Comparison of ENCODE assay signal across 8 cellular contexts in genomic region chr16:21302898-21303528, GRCh38. TPM values are rescaled to one million over a fixed set of nuclear protein-coding genes. Genes with fewer than 3 reads are reported as not detected.
DNase-seq lines count a peak whose midpoint lies in the region; ATAC-seq and TF ChIP-seq lines count a peak whose summit lies in the region.
"Had no signal": no experiment of that assay in that cellular context is flagged by ENCODE, and none has a peak within 500 bp of the region (broad histone marks: within the 10 kb centered on the region; RNA-seq: fewer than 3 reads in every experiment).

No MANE protein-coding gene starts in this region.

- peak overlapping the region; percentile 96 for H3K27ac ChIP-seq in colonic mucosa
- H3K27ac ChIP-seq: testis had no signal

- no peaks in the 10 kb centered on the region for H3K36me3 ChIP-seq in colonic mucosa

- DNase-seq in EL (peak; percentile 75), NB4 (ENCODE audit: low read depth) (peak; percentile 2), colonic mucosa (peak; percentile 50), renal cortical epithelial cell (ENCODE audit: low read depth) (peak; percentile 78), NCI-H146 (lab: John Stamatoyannopoulos, UW) (no peak), NCI-H1694 treated with DMSO at 0.1 percent for 48 hours (lab: John Stamatoyannopoulos, UW) (no peak)
- DNase-seq: testis had no signal

- H3K4me3 ChIP-seq in NB4 (ENCODE audit: low read depth, low read length), result no peak overlapping the region
- no peak overlapping the region for H3K4me3 ChIP-seq in colonic mucosa

- peak overlapping the region in 1 of 2 donors; percentile 91 for H3K9ac ChIP-seq in colonic mucosa (ENCODE audit: low read depth in 2 of 2, low read length in 2 of 2)

- TF ChIP-seq CTCF in NB4 (IDR thresholded peaks at IDR 0.05; ENCODE audit: low read depth, low read length), result no peak
- TF ChIP-seq CTCF in colonic mucosa (IDR thresholded peaks at IDR 0.05), result no peak

- no peaks in the 10 kb centered on the region for H3K27me3 ChIP-seq in colonic mucosa
- H3K27me3 ChIP-seq: testis had no signal

- intact Hi-C loops in colonic mucosa (cut with DNase I), result loop anchor here (5.0 kb wide), 1 partner anchor 146 kb away; the partner anchor contains the start of gene LDAF1

- H3K9me3 ChIP-seq in colonic mucosa, result no peaks in the 10 kb centered on the region
- H3K9me3 ChIP-seq: testis had no signal

- peaks cover 5% of the 10 kb centered on the region for H3K4me1 ChIP-seq in colonic mucosa

- no peak for TF ChIP-seq POLR2A in NB4 (IDR thresholded peaks at IDR 0.05; ENCODE audit: extremely low read depth, insufficient read length)

- no peak for ATAC-seq in HG03565 (IDR thresholded peaks at IDR 0.05; ENCODE audit: unreplicated experiment)

RNA-seq across cellular contexts. Expression of gene CRYM, which starts 24.9 kb away (rescaled TPM):
- 10 to 100 TPM; 10.4 to 14.0 TPM for total RNA-seq in colonic mucosa
- 4.7 and 5.0 TPM in 2 replicates for total RNA-seq in renal cortical epithelial cell

Comparison
In these comparisons a context has a peak if more than half of its experiments do, and no peak if none do; other contexts are left out.
1. DNase-seq: peak in EL (single experiment), NB4 (single experiment), colonic mucosa (single experiment) and renal cortical epithelial cell (single experiment); none in NCI-H146 (single experiment) and NCI-H1694 treated with DMSO at 0.1 percent for 48 hours (single experiment).